1 cellular context compared by ENCODE assay signal in the genomic region with DNA sequence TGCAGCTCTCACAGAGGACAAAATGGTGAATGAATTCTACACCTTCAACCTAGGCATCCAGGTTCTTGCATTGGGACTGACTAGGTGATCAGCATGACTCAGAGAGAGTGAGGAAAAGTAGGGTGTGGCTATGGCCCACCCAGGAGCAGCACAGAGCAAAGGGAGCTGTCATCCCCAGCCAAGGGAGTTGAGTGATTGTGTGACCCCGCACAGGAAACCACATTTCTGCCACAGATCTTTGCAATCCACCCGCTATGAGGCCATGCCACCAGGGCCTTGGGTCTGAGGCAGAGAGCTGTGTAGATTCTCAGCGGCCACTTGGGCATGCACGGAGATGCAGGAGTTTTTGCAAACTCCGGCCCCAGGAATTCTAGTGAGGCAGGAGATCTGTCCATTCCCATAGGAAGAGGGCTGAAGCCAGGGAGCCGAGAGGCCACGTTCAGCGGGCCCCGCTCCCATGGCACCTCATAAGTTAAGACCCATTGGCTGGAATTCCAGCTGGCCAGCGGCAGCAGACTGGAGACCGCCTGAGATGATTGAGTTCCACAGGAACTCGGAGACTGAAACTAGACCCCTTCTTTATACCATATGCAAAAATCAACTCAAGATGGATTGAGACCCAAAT.
TF ChIP-seq lines count a peak whose summit lies in the region.

No MANE protein-coding gene starts in this region.

TF ChIP-seq in GM12878, 131 proteins besides CTCF, POLR2A, EP300 and RAD21:
- TF ChIP-seq IKZF2 (IDR thresholded peaks at IDR 0.05) (peak in 1 of 2 experiments; percentile 32; a peak in 2 of 4 replicates), RUNX3 (IDR thresholded peaks at IDR 0.05; ENCODE audit: low read length) (peak; percentile 26; the same call in 1 of the 2 replicates), DPF2 (IDR thresholded peaks at IDR 0.05) (peak; percentile 38; the same call in 1 of the 2 replicates), GATAD2B (conservative IDR thresholded peaks at IDR 0.05; ENCODE audit: low read depth) (0 out of 2 replicates have a peak, but pooled peaks have one; percentile 34), BRCA1 (IDR thresholded peaks at IDR 0.05; ENCODE audit: low read depth, low read length) (no peak), IKZF1 (conservative IDR thresholded peaks at IDR 0.05) (peak; percentile 62; the same call in 1 of the 2 replicates), MTA2 (IDR thresholded peaks at IDR 0.05; ENCODE audit: low read depth) (peak; percentile 35; the same call in 1 of the 2 replicates), GABPA (IDR thresholded peaks at IDR 0.05; ENCODE audit: low read depth) (no peak), LARP7 (IDR thresholded peaks at IDR 0.05) (0 out of 2 replicates have a peak, but pooled peaks have one; percentile 33)
- TF ChIP-seq, protein P1, sequence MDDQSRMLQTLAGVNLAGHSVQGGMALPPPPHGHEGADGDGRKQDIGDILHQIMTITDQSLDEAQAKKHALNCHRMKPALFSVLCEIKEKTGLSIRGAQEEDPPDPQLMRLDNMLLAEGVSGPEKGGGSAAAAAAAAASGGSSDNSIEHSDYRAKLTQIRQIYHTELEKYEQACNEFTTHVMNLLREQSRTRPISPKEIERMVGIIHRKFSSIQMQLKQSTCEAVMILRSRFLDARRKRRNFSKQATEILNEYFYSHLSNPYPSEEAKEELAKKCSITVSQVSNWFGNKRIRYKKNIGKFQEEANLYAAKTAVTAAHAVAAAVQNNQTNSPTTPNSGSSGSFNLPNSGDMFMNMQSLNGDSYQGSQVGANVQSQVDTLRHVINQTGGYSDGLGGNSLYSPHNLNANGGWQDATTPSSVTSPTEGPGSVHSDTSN (IDR thresholded peaks at IDR 0.05; ENCODE audit: insufficient replicate concordance, low read depth, low read length): peak; percentile 35
TF ChIP-seq in GM12878: peak in this region for 8.
